In genomic region chr10:124630551-124630950, GRCh38 we compare ENCODE assay signal across 20 cellular contexts.
A peak's percentile ranks its signal among the peaks of the same experiment; 100 is the strongest.
DNase-seq lines count a peak whose midpoint lies in the region; ATAC-seq, FAIRE-seq and TF ChIP-seq lines count a peak whose summit lies in the region.
"Had no signal": no experiment of that assay in that cellular context is flagged by ENCODE, and none has a peak within 500 bp of the region (broad histone marks: within the 10 kb centered on the region; RNA-seq: fewer than 3 reads in every experiment).

No MANE protein-coding gene starts in this region.

- POLR2A ChIA-PET in CD8-positive, alpha-beta T cell (lab: Charles Lee) = no interaction called here

- DNase-seq in CD8-positive, alpha-beta T cell = no peak
- DNase-seq in astrocyte (ENCODE audit: low read depth) (no peak), medulla oblongata (ENCODE audit: extremely low spot score) (peak; percentile 77), glutamatergic neuron (no peak), natural killer cell (no peak), foreskin melanocyte (no peak)
- no peak for DNase-seq in stimulated activated naive B cell treated with anti-CD40 and anti-IgM and Interleukin-4, amounts not matched to agents 10 μg/mL and 1 μg/mL and 100 μg/mL, for 72 hours
- DNase-seq: activated CD4-positive, alpha-beta T cell treated with anti-CD3 and anti-CD28 coated beads, Interleukin-2, amount 10 ng/mL, durations not matched to agents 7 days and 5 days; activated CD8-positive, alpha-beta memory T cell treated with anti-CD3 and anti-CD28 coated beads, Interleukin-2, amount 50 U/mL, for 4 hours; colonic mucosa; COR-L47; EL; foreskin keratinocyte; GOT3; NCI-H146; NCI-H2227 treated with DMSO at 0.1 percent for 48 hours; stimulated activated CD4-positive, alpha-beta T cell treated with anti-CD3 and anti-CD28 coated beads, Interleukin-12 subunit alpha, Interleukin-12 subunit beta, amount 100 ng/mL, for 4 hours had no signal

- no peak overlapping the region for H2AFZ ChIP-seq in astrocyte (ENCODE audit: low read depth, low read length)

- peaks cover 14% of the 10 kb centered on the region for H3K36me3 Mint-ChIP-seq in CD8-positive, alpha-beta T cell
- H3K36me3 Mint-ChIP-seq in astrocyte (ENCODE audit: low read depth, unreplicated experiment) (peaks cover 10% of the 10 kb centered on the region), glutamatergic neuron (ENCODE audit: unreplicated experiment) (no peaks in the 10 kb centered on the region), natural killer cell (no peaks in the 10 kb centered on the region)
- peaks cover 11 to 24% of the 10 kb centered on the region in 2 donors for H3K36me3 Mint-ChIP-seq in stimulated activated naive B cell treated with anti-CD40 and anti-IgM and Interleukin-4, amounts not matched to agents 10 μg/mL and 1 μg/mL and 100 μg/mL, for 72 hours

- peaks cover 2% of the 10 kb centered on the region for H3K9me3 Mint-ChIP-seq in CD8-positive, alpha-beta T cell
- H3K9me3 Mint-ChIP-seq in astrocyte (ENCODE audit: unreplicated experiment) (no peaks in the 10 kb centered on the region), glutamatergic neuron (ENCODE audit: unreplicated experiment) (peaks cover 12% of the 10 kb centered on the region), natural killer cell (no peaks in the 10 kb centered on the region)
- H3K9me3 Mint-ChIP-seq in stimulated activated naive B cell treated with anti-CD40 and anti-IgM and Interleukin-4, amounts not matched to agents 10 μg/mL and 1 μg/mL and 100 μg/mL, for 72 hours = peaks cover 0 to 5% of the 10 kb centered on the region in 2 donors

- no peaks in the 10 kb centered on the region for H3K36me3 ChIP-seq in CD8-positive, alpha-beta T cell (ENCODE audit: insufficient read depth, low read length)
- no peaks in the 10 kb centered on the region for H3K36me3 ChIP-seq in astrocyte (ENCODE audit: insufficient read depth, low read length)
- H3K36me3 ChIP-seq: colonic mucosa had no signal

- no peak for TF ChIP-seq CTCF in CD8-positive, alpha-beta T cell (IDR thresholded peaks at IDR 0.05)
- no peak for TF ChIP-seq CTCF in astrocyte (IDR thresholded peaks at IDR 0.05; ENCODE audit: insufficient read depth, low read depth, low read length)
- TF ChIP-seq CTCF in glutamatergic neuron (IDR thresholded peaks at IDR 0.05; ENCODE audit: partially characterized antibody, unreplicated experiment) = no peak
- no peak for TF ChIP-seq CTCF in natural killer cell (IDR thresholded peaks at IDR 0.05)

- CTCF ChIA-PET in CD8-positive, alpha-beta T cell (lab: Charles Lee) = interaction anchor here (1.2 to 9.5 kb wide), 4 partner anchors 18 to 111 kb away, joined by 3 to 73 read pairs (median 26); no protein-coding TSS in a partner anchor

- peak overlapping the region; percentile 41 for H3K27ac Mint-ChIP-seq in CD8-positive, alpha-beta T cell
- H3K27ac Mint-ChIP-seq in astrocyte (ENCODE audit: unreplicated experiment) (no peak overlapping the region), glutamatergic neuron (ENCODE audit: unreplicated experiment) (no peak overlapping the region), natural killer cell (peak overlapping the region in 1 of 2 donors; percentile 91)
- H3K27ac Mint-ChIP-seq in stimulated activated naive B cell treated with anti-CD40 and anti-IgM and Interleukin-4, amounts not matched to agents 10 μg/mL and 1 μg/mL and 100 μg/mL, for 72 hours = peak overlapping the region; percentile 89

- H3K27me3 Mint-ChIP-seq in CD8-positive, alpha-beta T cell (ENCODE audit: low read depth) = no peaks in the 10 kb centered on the region
- peaks cover 2% of the 10 kb centered on the region for H3K27me3 Mint-ChIP-seq in astrocyte (ENCODE audit: low read depth, unreplicated experiment)
- no peaks in the 10 kb centered on the region for H3K27me3 Mint-ChIP-seq in stimulated activated naive B cell treated with anti-CD40 and anti-IgM and Interleukin-4, amounts not matched to agents 10 μg/mL and 1 μg/mL and 100 μg/mL, for 72 hours
- peaks cover 2% of the 10 kb centered on the region for H3K27me3 Mint-ChIP-seq in glutamatergic neuron (ENCODE audit: unreplicated experiment)
- H3K27me3 Mint-ChIP-seq in natural killer cell (ENCODE audit: low read depth in 2 of 2) = no peaks in the 10 kb centered on the region
- H3K27me3 Mint-ChIP-seq: activated CD4-positive, alpha-beta T cell treated with anti-CD3 and anti-CD28 coated beads, Interleukin-2, amount 10 ng/mL, durations not matched to agents 7 days and 5 days had no signal

- no peaks in the 10 kb centered on the region for H3K9me3 ChIP-seq in CD8-positive, alpha-beta T cell (ENCODE audit: low read length)
- H3K9me3 ChIP-seq in astrocyte (ENCODE audit: insufficient read depth, low read depth, low read length) = no peaks in the 10 kb centered on the region
- H3K9me3 ChIP-seq: colonic mucosa had no signal

- peaks cover 59% of the 10 kb centered on the region for H3K4me1 Mint-ChIP-seq in CD8-positive, alpha-beta T cell (ENCODE audit: low read depth)
- H3K4me1 Mint-ChIP-seq in astrocyte (ENCODE audit: low read depth, unreplicated experiment) (peaks cover 4% of the 10 kb centered on the region), glutamatergic neuron (ENCODE audit: low read depth, unreplicated experiment) (peaks cover 26% of the 10 kb centered on the region), natural killer cell (peaks cover 35 to 73% of the 10 kb centered on the region in 2 donors)
- peaks cover 61 to 85% of the 10 kb centered on the region in 2 donors for H3K4me1 Mint-ChIP-seq in stimulated activated naive B cell treated with anti-CD40 and anti-IgM and Interleukin-4, amounts not matched to agents 10 μg/mL and 1 μg/mL and 100 μg/mL, for 72 hours

- peaks cover 50% of the 10 kb centered on the region for H3K4me1 ChIP-seq in CD8-positive, alpha-beta T cell (ENCODE audit: insufficient read depth, low read length)
- H3K4me1 ChIP-seq in astrocyte (ENCODE audit: insufficient read depth, low read length) = no peaks in the 10 kb centered on the region

- H3K4me2 ChIP-seq in astrocyte (ENCODE audit: low read length) = no peak overlapping the region

- no peak overlapping the region for H3K4me3 Mint-ChIP-seq in CD8-positive, alpha-beta T cell
- peak overlapping the region; percentile 34 for H3K4me3 Mint-ChIP-seq in astrocyte (ENCODE audit: unreplicated experiment)
- H3K4me3 Mint-ChIP-seq in stimulated activated naive B cell treated with anti-CD40 and anti-IgM and Interleukin-4, amounts not matched to agents 10 μg/mL and 1 μg/mL and 100 μg/mL, for 72 hours = no peak overlapping the region
- H3K4me3 Mint-ChIP-seq in glutamatergic neuron (ENCODE audit: unreplicated experiment) = no peak overlapping the region
- H3K4me3 Mint-ChIP-seq in natural killer cell = no peak overlapping the region
- H3K4me3 Mint-ChIP-seq: activated CD4-positive, alpha-beta T cell treated with anti-CD3 and anti-CD28 coated beads, Interleukin-2, amount 10 ng/mL, durations not matched to agents 7 days and 5 days had no signal

- ATAC-seq in CD8-positive, alpha-beta T cell = no peak
- no peak for ATAC-seq in stimulated activated naive B cell treated with anti-CD40 and anti-IgM and Interleukin-4, amounts not matched to agents 10 μg/mL and 1 μg/mL and 100 μg/mL, for 72 hours (replicated peaks)
- ATAC-seq in natural killer cell = no peak
- no peak for ATAC-seq in GM19351 (IDR thresholded peaks at IDR 0.05; ENCODE audit: unreplicated experiment)
- ATAC-seq: foreskin keratinocyte, left lobe of liver had no signal

- H3K79me2 ChIP-seq in astrocyte (ENCODE audit: insufficient read depth, low read length) = no peaks in the 10 kb centered on the region

- H3K27ac ChIP-seq in CD8-positive, alpha-beta T cell (ENCODE audit: low read depth, low read length) = no peak overlapping the region
- H3K27ac ChIP-seq in astrocyte (ENCODE audit: low read depth, low read length) = no peak overlapping the region
- H3K27ac ChIP-seq: colonic mucosa, foreskin keratinocyte had no signal

- H3K9ac ChIP-seq in astrocyte (ENCODE audit: low read length) = no peak overlapping the region

- no peaks in the 10 kb centered on the region for H3K27me3 ChIP-seq in CD8-positive, alpha-beta T cell (ENCODE audit: insufficient read depth, low read length)
- H3K27me3 ChIP-seq in astrocyte (ENCODE audit: insufficient read depth, low read length) = no peaks in the 10 kb centered on the region
- H3K27me3 ChIP-seq: colonic mucosa, foreskin keratinocyte had no signal

- intact Hi-C loops in CD8-positive, alpha-beta T cell (cut with DNase I, micrococcal nuclease) = no loop called here
- intact Hi-C loops in natural killer cell (cut with micrococcal nuclease) = no loop called here

- no peak overlapping the region for H3K4me3 ChIP-seq in CD8-positive, alpha-beta T cell (ENCODE audit: low read depth, low read length)
- no peak overlapping the region for H3K4me3 ChIP-seq in astrocyte (ENCODE audit: insufficient read depth, low read depth, low read length)
- H3K4me3 ChIP-seq: colonic mucosa had no signal

- no peak for FAIRE-seq in astrocyte (lab: Jason Lieb, UNC)
- FAIRE-seq: TTC549 had no signal

- H4K20me1 ChIP-seq in astrocyte (ENCODE audit: insufficient read depth, low read length) = peaks cover 58% of the 10 kb centered on the region

Comparison
In these comparisons a context has a peak if more than half of its experiments do, and no peak if none do; other contexts are left out.
1. H3K27ac Mint-ChIP-seq: peak in CD8-positive, alpha-beta T cell (single experiment) and stimulated activated naive B cell treated with anti-CD40 and anti-IgM and Interleukin-4, amounts not matched to agents 10 μg/mL and 1 μg/mL and 100 μg/mL, for 72 hours (single experiment); none in astrocyte (single experiment) and glutamatergic neuron (single experiment).